ENCODE assay signal across 28 cellular contexts in the genomic region with DNA sequence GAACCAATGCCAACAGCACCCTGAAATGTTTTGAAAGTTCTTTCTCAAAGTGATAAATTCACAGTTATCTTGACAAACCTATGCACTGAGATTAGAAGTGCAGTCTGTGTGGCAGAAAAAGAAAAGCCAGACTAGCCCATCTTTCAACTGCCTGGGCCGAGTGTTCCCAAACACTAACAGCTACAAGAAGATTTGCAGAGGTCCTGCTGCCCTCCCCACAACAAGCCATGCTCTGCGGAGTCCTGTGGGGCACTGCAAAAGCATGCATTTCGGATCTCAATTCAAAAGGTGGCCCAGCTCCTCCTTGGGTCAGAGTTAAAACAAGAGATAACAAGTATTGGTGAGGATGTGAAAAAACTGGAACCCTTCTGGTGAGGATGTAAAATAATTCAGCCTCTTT.
A peak's percentile ranks its signal among the peaks of the same experiment; 100 is the strongest.
DNase-seq lines count a peak whose midpoint lies in the region; ATAC-seq, FAIRE-seq and TF ChIP-seq lines count a peak whose summit lies in the region.
"Had no signal": no experiment of that assay in that cellular context is flagged by ENCODE, and none has a peak within 500 bp of the region (broad histone marks: within the 10 kb centered on the region; RNA-seq: fewer than 3 reads in every experiment).

No MANE protein-coding gene starts in this region.

- no peaks in the 10 kb centered on the region for H3F3A ChIP-seq in GM23338 (replicated peaks; ENCODE audit: low read depth)

- POLR2A ChIA-PET in H1 (lab: Charles Lee; ENCODE audit: partially characterized antibody) = interaction anchor here (0.9 kb wide), 1 partner anchor 14 kb away, joined by 3 read pairs; no protein-coding TSS in a partner anchor

- H3K36me3 ChIP-seq in GM23338 (ENCODE audit: insufficient read depth) = no peaks in the 10 kb centered on the region
- no peaks in the 10 kb centered on the region for H3K36me3 ChIP-seq in H1 (ENCODE audit: control insufficient read depth in 2 of 4, insufficient read depth in 4 of 4, low read length in 3 of 4)
- H3K36me3 ChIP-seq in neuronal stem cell (replicated peaks in 1 of 2; ENCODE audit: control insufficient read depth in 2 of 2, insufficient read depth in 2 of 2, low read length in 2 of 2) = no peaks in the 10 kb centered on the region
- H3K36me3 ChIP-seq: BE2C, BLaER1 had no signal

- no peaks in the 10 kb centered on the region for H3K36me3 Mint-ChIP-seq in GM23338 (ENCODE audit: low read depth)
- H3K36me3 Mint-ChIP-seq: CD14-positive monocyte; CD4-positive, alpha-beta memory T cell; CD4-positive, CD25-positive, alpha-beta regulatory T cell; CD8-positive, alpha-beta memory T cell had no signal

- no peak overlapping the region for H3K4me3 ChIP-seq in GM23338
- H3K4me3 ChIP-seq in H1 (ENCODE audit: extremely low read depth in 1 of 4, insufficient read depth in 2 of 4, low read depth in 3 of 4, low read length in 4 of 4) = no peak overlapping the region
- H3K4me3 ChIP-seq in neuronal stem cell (ENCODE audit: low read length in 2 of 2) = no peak overlapping the region
- H3K4me3 ChIP-seq: A549, BLaER1, GM12878 had no signal

- no peak overlapping the region for H4K8ac ChIP-seq in H1 (ENCODE audit: extremely low read depth, insufficient read depth, low read length)
- no peak overlapping the region for H4K8ac ChIP-seq in neuronal stem cell (ENCODE audit: low read depth, low read length)

- peaks cover 3% of the 10 kb centered on the region for H3K27me3 Mint-ChIP-seq in GM23338 (ENCODE audit: insufficient read depth, low read depth, poor library complexity)
- H3K27me3 Mint-ChIP-seq: CD4-positive, alpha-beta memory T cell; CD4-positive, CD25-positive, alpha-beta regulatory T cell; CD8-positive, alpha-beta memory T cell had no signal

- TF ChIP-seq CTCF in GM23338 (conservative IDR thresholded peaks at IDR 0.05; ENCODE audit: low read depth in 2 of 2) (no peak), H1 (IDR thresholded peaks at IDR 0.05; ENCODE audit: control extremely low read depth in 1 of 3, insufficient read depth in 1 of 3, low read depth in 1 of 3, low read length in 3 of 3) (no peak)

- TF ChIP-seq POLR2A in H1 (IDR thresholded peaks at IDR 0.05; ENCODE audit: control extremely low read depth in 1 of 2, low read depth in 2 of 2, low read length in 2 of 2) = no peak

- no peaks in the 10 kb centered on the region for H3K9me3 Mint-ChIP-seq in GM23338

- H3K4me1 Mint-ChIP-seq in GM23338 = peaks cover 8% of the 10 kb centered on the region; the same call in 2 of the 3 replicates
- H3K4me1 Mint-ChIP-seq: CD14-positive monocyte; CD4-positive, alpha-beta memory T cell; CD4-positive, CD25-positive, alpha-beta regulatory T cell; CD8-positive, alpha-beta memory T cell had no signal

- H3K9ac ChIP-seq in H1 (replicated peaks in 1 of 4; ENCODE audit: extremely low read depth in 1 of 4, low read depth in 3 of 4, low read length in 3 of 4) (no peak overlapping the region), neuronal stem cell (ENCODE audit: low read depth, low read length, poor library complexity) (no peak overlapping the region)
- H3K9ac ChIP-seq: BLaER1 had no signal

- ATAC-seq in GM23338 = peak; percentile 69
- ATAC-seq: A549, GM12878 had no signal

- H3K4ac ChIP-seq in H1 (replicated peaks; ENCODE audit: insufficient read length, low read depth, low read length) (no peak overlapping the region), neuronal stem cell (ENCODE audit: low read length) (no peak overlapping the region)

- H3K79me1 ChIP-seq in H1 (ENCODE audit: low read depth, low read length) = no peaks in the 10 kb centered on the region
- no peaks in the 10 kb centered on the region for H3K79me1 ChIP-seq in neuronal stem cell (ENCODE audit: low read depth, low read length)

- H2BK120ac ChIP-seq in H1 (replicated peaks; ENCODE audit: low read depth, low read length) = no peak overlapping the region
- no peak overlapping the region for H2BK120ac ChIP-seq in neuronal stem cell (ENCODE audit: low read depth, low read length)

- H2BK5ac ChIP-seq in H1 (ENCODE audit: low read depth, low read length) (no peak overlapping the region), neuronal stem cell (ENCODE audit: low read length) (no peak overlapping the region)

- H3K23me2 ChIP-seq in H1 (ENCODE audit: low read depth, low read length) = no peaks in the 10 kb centered on the region

- H3K18ac ChIP-seq in H1 (ENCODE audit: extremely low read depth, low read length) = no peak overlapping the region
- H3K18ac ChIP-seq in neuronal stem cell (ENCODE audit: low read length) = no peak overlapping the region

- H2BK12ac ChIP-seq in H1 (ENCODE audit: low read depth, low read length) (no peak overlapping the region), neuronal stem cell (ENCODE audit: low read length) (no peak overlapping the region)

- CTCF ChIA-PET in H1 (lab: Charles Lee; ENCODE audit: partially characterized antibody) = no interaction called here

- no peak overlapping the region for H3K4me3 Mint-ChIP-seq in GM23338
- H3K4me3 Mint-ChIP-seq: CD14-positive monocyte; CD4-positive, alpha-beta memory T cell; CD4-positive, CD25-positive, alpha-beta regulatory T cell; CD8-positive, alpha-beta memory T cell had no signal

- H3K56ac ChIP-seq in H1 (replicated peaks; ENCODE audit: insufficient read length, low read depth, low read length) = no peak overlapping the region

- TF ChIP-seq RAD21 in H1 (IDR thresholded peaks at IDR 0.05 in 1 of 2, conservative IDR thresholded peaks at IDR 0.05 in 1 of 2; ENCODE audit: low read depth in 2 of 2, low read length in 2 of 2) = no peak

- no peak overlapping the region for H2AK5ac ChIP-seq in H1 (ENCODE audit: low read depth, low read length)
- no peak overlapping the region for H2AK5ac ChIP-seq in neuronal stem cell (ENCODE audit: low read depth, low read length)

- DNase-seq in GM23338 (ENCODE audit: low spot score) (peak; percentile 9), H1 (ENCODE audit: low read depth in 1 of 2, low spot score in 2 of 2) (no peak), neuronal stem cell (ENCODE audit: low spot score) (no peak), urothelium cell line (ENCODE audit: low spot score) (no peak), NCI-H1694 treated with DMSO at 0.1 percent for 48 hours (lab: John Stamatoyannopoulos, UW) (no peak), SKM-1 (lab: John Stamatoyannopoulos, UW; ENCODE audit: unreplicated experiment) (no peak), AML-193 (lab: John Stamatoyannopoulos, UW) (no peak)
- DNase-seq: BE2C; C1 segment of cervical spinal cord; CD4-positive, alpha-beta memory T cell; CD4-positive, CD25-positive, alpha-beta regulatory T cell; CD8-positive, alpha-beta memory T cell; COR-L47; DMS 273 treated with DMSO at 0.1 percent for 48 hours; DMS153; DMS53; DMS79; DND-41; EL; GDM1 had no signal

- no peak overlapping the region for H2AFZ ChIP-seq in GM23338
- no peak overlapping the region for H2AFZ ChIP-seq in H1 (ENCODE audit: low read length)
- H2AFZ ChIP-seq in neuronal stem cell (ENCODE audit: low read length) = peak overlapping the region; percentile 15

- no peak overlapping the region for H3K23ac ChIP-seq in H1 (ENCODE audit: insufficient read length)
- H3K23ac ChIP-seq in neuronal stem cell (ENCODE audit: low read depth, low read length, poor library complexity) = no peak overlapping the region

- H3K9me2 ChIP-seq in GM23338 (ENCODE audit: insufficient read depth) = no peaks in the 10 kb centered on the region

- no peak overlapping the region for H3K14ac ChIP-seq in H1 (ENCODE audit: insufficient read length)
- no peak overlapping the region for H3K14ac ChIP-seq in neuronal stem cell (ENCODE audit: low read length)

- H3K4me1 ChIP-seq in GM23338 (ENCODE audit: insufficient read depth) = no peaks in the 10 kb centered on the region
- H3K4me1 ChIP-seq in H1 (replicated peaks in 1 of 4; ENCODE audit: control insufficient read depth in 3 of 4, insufficient read depth in 4 of 4, low read length in 3 of 4) = peaks cover 0 to 2% (median 0%) of the 10 kb centered on the region in 4 experiments; a peak in 1 of 7 replicates
- no peaks in the 10 kb centered on the region for H3K4me1 ChIP-seq in neuronal stem cell (ENCODE audit: control insufficient read depth in 2 of 2, insufficient read depth in 1 of 2, low read depth in 1 of 2, low read length in 2 of 2)
- H3K4me1 ChIP-seq: A549, BE2C, BLaER1 had no signal

- no peaks in the 10 kb centered on the region for H3K9me3 ChIP-seq in H1 (ENCODE audit: insufficient read depth in 2 of 2, low read depth in 1 of 2, low read length in 1 of 2)
- H3K9me3 ChIP-seq in neuronal stem cell (replicated peaks in 1 of 2; ENCODE audit: control insufficient read depth in 2 of 2, insufficient read depth in 1 of 2, low read depth in 1 of 2, low read length in 2 of 2) = no peaks in the 10 kb centered on the region
- H3K9me3 ChIP-seq: A549, BE2C, BLaER1 had no signal

- H2BK15ac ChIP-seq in H1 (ENCODE audit: low read length) = no peak overlapping the region
- no peak overlapping the region for H2BK15ac ChIP-seq in neuronal stem cell (ENCODE audit: low read length)

- H3K27me3 ChIP-seq in GM23338 (ENCODE audit: insufficient read depth) (no peaks in the 10 kb centered on the region), H1 (replicated peaks in 1 of 4; ENCODE audit: control insufficient read depth in 3 of 4, extremely low read depth in 1 of 4, insufficient read depth in 3 of 4, low read length in 3 of 4) (no peaks in the 10 kb centered on the region), neuronal stem cell (ENCODE audit: control insufficient read depth in 3 of 3, insufficient read depth in 3 of 3, low read depth in 1 of 3, low read length in 3 of 3) (no peaks in the 10 kb centered on the region)
- H3K27me3 ChIP-seq: BE2C, BLaER1 had no signal

- TF ChIP-seq EP300 in H1 (IDR thresholded peaks at IDR 0.05; ENCODE audit: borderline replicate concordance in 1 of 2, low read depth in 2 of 2, low read length in 2 of 2) = no peak

- no peak overlapping the region for H3K27ac Mint-ChIP-seq in GM23338
- H3K27ac Mint-ChIP-seq: CD14-positive monocyte; CD4-positive, alpha-beta memory T cell; CD4-positive, CD25-positive, alpha-beta regulatory T cell; CD8-positive, alpha-beta memory T cell had no signal

- H3K27ac ChIP-seq in GM23338 (ENCODE audit: low read depth) (no peak overlapping the region), H1 (ENCODE audit: low read depth, low read length) (no peak overlapping the region), neuronal stem cell (replicated peaks; ENCODE audit: low read length) (no peak overlapping the region)
- H3K27ac ChIP-seq: 22Rv1, A549, BLaER1 had no signal

- H4K5ac ChIP-seq in H1 (ENCODE audit: insufficient read length, low read depth, low read length) = no peak overlapping the region

- FAIRE-seq in H1 (lab: Jason Lieb, UNC) (peak; percentile 42), urothelium cell line (lab: Jason Lieb, UNC) (peak; percentile 48)
- FAIRE-seq: A549, GM12878, GM12892, GM18507, GM19239 had no signal

- H4K91ac ChIP-seq in H1 (replicated peaks; ENCODE audit: insufficient read length, low read length) (no peak overlapping the region), neuronal stem cell (ENCODE audit: low read depth, low read length, poor library complexity) (no peak overlapping the region)

- H3K79me2 ChIP-seq in GM23338 (replicated peaks; ENCODE audit: insufficient read depth) = no peaks in the 10 kb centered on the region
- H3K79me2 ChIP-seq in H1 (ENCODE audit: control insufficient read depth in 1 of 2, insufficient read depth in 2 of 2, low read length in 2 of 2) = no peaks in the 10 kb centered on the region

- WGBS in H1 (ENCODE audit: extremely low coverage in 1 of 2, insufficient coverage in 1 of 2, insufficient read length in 1 of 2, insufficient replicate concordance in 2 of 2, low coverage in 1 of 2, low lambda C conversion rate in 2 of 2, missing lambda C conversion rate in 1 of 2), 2 experiments = 72% methylated on average over 3 of the region's 3 CpGs; no CpG with 5 or more reads in 1 of the 2 experiments
- WGBS in neuronal stem cell (ENCODE audit: extremely low coverage in 2 of 2, insufficient read length in 2 of 2, insufficient replicate concordance in 1 of 2), 2 donors = no CpG with 5 or more reads among the region's 3 CpGs

- H4K20me1 ChIP-seq in GM23338 (replicated peaks; ENCODE audit: insufficient read depth) (no peaks in the 10 kb centered on the region), H1 (replicated peaks in 1 of 2; ENCODE audit: control insufficient read depth in 1 of 2, insufficient read depth in 2 of 2, low read length in 2 of 2) (no peaks in the 10 kb centered on the region)
- H4K20me1 ChIP-seq: BLaER1 had no signal

- H3K4me2 ChIP-seq in GM23338 (no peak overlapping the region), H1 (ENCODE audit: insufficient read depth in 1 of 2, low read depth in 2 of 2, low read length in 2 of 2) (no peak overlapping the region), neuronal stem cell (ENCODE audit: insufficient read depth, low read length, poor library complexity, severe bottlenecking) (no peak overlapping the region)
- H3K4me2 ChIP-seq: A549, BLaER1 had no signal

- no peak overlapping the region for H2BK20ac ChIP-seq in H1 (ENCODE audit: low read length)
